ENCODE assay signal across 27 cellular contexts in genomic region chr12:105164068-105164467, GRCh38. TPM values are rescaled to one million over a fixed set of nuclear protein-coding genes. Genes with fewer than 3 reads are reported as not detected.
DNase-seq lines count a peak whose midpoint lies in the region; ATAC-seq and TF ChIP-seq lines count a peak whose summit lies in the region.
"Had no signal": no experiment of that assay in that cellular context is flagged by ENCODE, and none has a peak within 500 bp of the region (broad histone marks: within the 10 kb centered on the region; RNA-seq: fewer than 3 reads in every experiment).

No MANE protein-coding gene starts in this region.

- H3K27me3 ChIP-seq in aorta (ENCODE audit: control insufficient read depth in 1 of 2, insufficient read depth in 2 of 2, low read length in 1 of 2): no peaks in the 10 kb centered on the region
- H3K27me3 ChIP-seq: colonic mucosa, esophagus squamous epithelium, gastrocnemius medialis, tibial nerve had no signal

- no peaks in the 10 kb centered on the region for H3K4me1 ChIP-seq in aorta (ENCODE audit: control insufficient read depth in 1 of 2, insufficient read depth in 2 of 2, low read length in 2 of 2)
- H3K4me1 ChIP-seq: colonic mucosa, gastrocnemius medialis had no signal

- peak overlapping the region; percentile 37 for H3K27ac Mint-ChIP-seq in neural crest cell (ENCODE audit: unreplicated experiment)
- H3K27ac Mint-ChIP-seq: activated naive CD8-positive, alpha-beta T cell; activated T-helper 1 cell treated with anti-CD3 and anti-CD28 coated beads, Interleukin-12 subunit alpha, Interleukin-12 subunit beta, Interleukin-2, Interleukin-4 antibody, amounts not matched to agents 30 ng/mL and 10 ng/mL and 1 ng/mL, durations not matched to agents 14 hours and 24 hours and 36 hours; brain; endodermal cell; WTC11 had no signal

- H3K9me3 ChIP-seq in aorta (ENCODE audit: control insufficient read depth, low read length): no peaks in the 10 kb centered on the region
- H3K9me3 ChIP-seq: colonic mucosa, esophagus squamous epithelium, gastrocnemius medialis, SK-N-SH, tibial nerve had no signal

- H3K4me3 ChIP-seq in aorta (ENCODE audit: low read length in 2 of 2) (no peak overlapping the region), coronary artery (no peak overlapping the region)
- H3K4me3 ChIP-seq: colonic mucosa, esophagus squamous epithelium, gastrocnemius medialis, smooth muscle cell, tibial nerve had no signal

- no peak overlapping the region for H3K4me3 Mint-ChIP-seq in neural crest cell
- H3K4me3 Mint-ChIP-seq: activated naive CD8-positive, alpha-beta T cell; activated T-helper 1 cell treated with anti-CD3 and anti-CD28 coated beads, Interleukin-12 subunit alpha, Interleukin-12 subunit beta, Interleukin-2, Interleukin-4 antibody, amounts not matched to agents 30 ng/mL and 10 ng/mL and 1 ng/mL, durations not matched to agents 14 hours and 24 hours and 36 hours; brain; endodermal cell; stimulated activated naive CD8-positive, alpha-beta T cell treated with anti-CD3 and anti-CD28 coated beads, Interleukin-15, amount 100 ng/mL, for 72 hours; WTC11 had no signal

- intact Hi-C loops in aorta (cut with DNase I): no loop called here

- peaks cover 14% of the 10 kb centered on the region for H3K36me3 Mint-ChIP-seq in neural crest cell (ENCODE audit: low read depth)

- DNase-seq in NCI-H2107 treated with DMSO at 0.1 percent for 48 hours (lab: John Stamatoyannopoulos, UW; ENCODE audit: unreplicated experiment): peak; percentile 24
- DNase-seq in NCI-H2107 (lab: John Stamatoyannopoulos, UW): no peak
- peak; percentile 37 for DNase-seq in NCI-H1105 treated with DMSO at 0.1 percent for 48 hours (lab: John Stamatoyannopoulos, UW)
- DNase-seq in astrocyte of the hippocampus (ENCODE audit: low read depth, low spot score): peak; percentile 14
- no peak for DNase-seq in neural crest cell (ENCODE audit: low read depth, low spot score)
- no peak for DNase-seq in aorta
- DNase-seq in coronary artery (ENCODE audit: low spot score): no peak
- DNase-seq: colonic mucosa; endodermal cell; esophagus squamous epithelium; gastrocnemius medialis; hypothalamus; islet precursor cell; KBM-7; NCI-H1930; occipital lobe; retina; SK-N-SH; stimulated activated CD4-positive, alpha-beta T cell treated with anti-CD3 and anti-CD28 coated beads, Interleukin-4, amount 100 ng/mL, for 1 hour; stimulated activated naive CD8-positive, alpha-beta T cell treated with anti-CD3 and anti-CD28 coated beads, Interleukin-15, amount 100 ng/mL, for 72 hours had no signal

- no peaks in the 10 kb centered on the region for H3K4me1 Mint-ChIP-seq in neural crest cell
- H3K4me1 Mint-ChIP-seq: brain; endodermal cell; stimulated activated naive CD8-positive, alpha-beta T cell treated with anti-CD3 and anti-CD28 coated beads, Interleukin-15, amount 100 ng/mL, for 72 hours; WTC11 had no signal

- no peaks in the 10 kb centered on the region for H3K9me3 Mint-ChIP-seq in neural crest cell
- H3K9me3 Mint-ChIP-seq: activated T-helper 1 cell treated with anti-CD3 and anti-CD28 coated beads, Interleukin-12 subunit alpha, Interleukin-12 subunit beta, Interleukin-2, Interleukin-4 antibody, amounts not matched to agents 30 ng/mL and 10 ng/mL and 1 ng/mL, durations not matched to agents 14 hours and 24 hours and 36 hours; brain; endodermal cell; stimulated activated naive CD8-positive, alpha-beta T cell treated with anti-CD3 and anti-CD28 coated beads, Interleukin-15, amount 100 ng/mL, for 72 hours; WTC11 had no signal

- WGBS in aorta, 2 donors: 88 to 90% methylated on average over 2 of the region's 2 CpGs

- H3K27ac ChIP-seq in aorta (ENCODE audit: low read depth in 1 of 2, low read length in 2 of 2) (no peak overlapping the region), coronary artery (no peak overlapping the region)
- H3K27ac ChIP-seq: colonic mucosa, esophagus squamous epithelium, gastrocnemius medialis, tibial nerve had no signal

- ATAC-seq in HG03342 (IDR thresholded peaks at IDR 0.05; ENCODE audit: unreplicated experiment) (no peak), aorta (ENCODE audit: low FRiP score) (no peak)
- ATAC-seq: gastrocnemius medialis; stimulated activated naive CD8-positive, alpha-beta T cell treated with anti-CD3 and anti-CD28 coated beads, Interleukin-15, amount 100 ng/mL, for 72 hours; WTC11 had no signal

- no peaks in the 10 kb centered on the region for H3K36me3 ChIP-seq in aorta (ENCODE audit: control insufficient read depth in 1 of 2, insufficient read depth in 2 of 2, low read length in 1 of 2)
- H3K36me3 ChIP-seq: colonic mucosa had no signal

- TF ChIP-seq CTCF in neural crest cell (conservative IDR thresholded peaks at IDR 0.05) (no peak), coronary artery (IDR thresholded peaks at IDR 0.05) (no peak)

- H3K27me3 Mint-ChIP-seq in neural crest cell (ENCODE audit: low read depth): no peaks in the 10 kb centered on the region
- H3K27me3 Mint-ChIP-seq: activated naive CD8-positive, alpha-beta T cell; brain; stimulated activated naive CD8-positive, alpha-beta T cell treated with anti-CD3 and anti-CD28 coated beads, Interleukin-15, amount 100 ng/mL, for 72 hours had no signal

RNA-seq across cellular contexts. Expression of gene WASHC4, which starts 56.5 kb away (rescaled TPM):
- total RNA-seq in neural crest cell (32.0 and 35.8 TPM in 2 replicates), aorta (10 to 100 TPM; 50.6 to 86.2 TPM)
- polyA plus RNA-seq in aorta: 10 to 100 TPM; 11.5 to 23.7 TPM

Comparison
In these comparisons a context has a peak if more than half of its experiments do, and no peak if none do; other contexts are left out.
1. DNase-seq: peak in NCI-H2107 treated with DMSO at 0.1 percent for 48 hours (single experiment), NCI-H1105 treated with DMSO at 0.1 percent for 48 hours (single experiment) and astrocyte of the hippocampus (single experiment); none in NCI-H2107 (single experiment), neural crest cell (single experiment), aorta (0 of 2) and coronary artery (single experiment).